Comparison of ENCODE assay signal across 13 cellular contexts in genomic region chr18:12890500-12890899, GRCh38. TPM values are rescaled to one million over a fixed set of nuclear protein-coding genes. Genes with fewer than 3 reads are reported as not detected.
DNase-seq lines count a peak whose midpoint lies in the region; ATAC-seq and TF ChIP-seq lines count a peak whose summit lies in the region.
"Had no signal": no experiment of that assay in that cellular context is flagged by ENCODE, and none has a peak within 500 bp of the region (broad histone marks: within the 10 kb centered on the region; RNA-seq: fewer than 3 reads in every experiment).

No MANE protein-coding gene starts in this region.

- H4K20me1 ChIP-seq in H9 (ENCODE audit: control insufficient read depth, insufficient read depth, insufficient read length), result no peaks in the 10 kb centered on the region

- H2BK12ac ChIP-seq in H9 (ENCODE audit: insufficient read length, low read depth, low read length), result no peak overlapping the region

- no peaks in the 10 kb centered on the region for H3K79me2 ChIP-seq in H9 (ENCODE audit: insufficient read depth, low read length)

- H3K79me1 ChIP-seq in H9 (ENCODE audit: insufficient read depth, low read depth, low read length, poor library complexity, severe bottlenecking), result no peaks in the 10 kb centered on the region

- BruUV-seq in Panc1 (replicated peaks; lab: Mats Ljungman, UMichigan), result no TSS peak

- no peak overlapping the region for H4K5ac ChIP-seq in H9 (ENCODE audit: insufficient read length, low read depth, low read length)

- no peak overlapping the region for H2BK5ac ChIP-seq in H9 (ENCODE audit: insufficient read length, low read length)

- H3K9me3 ChIP-seq in BE2C, result no peaks in the 10 kb centered on the region
- no peaks in the 10 kb centered on the region for H3K9me3 ChIP-seq in H9 (ENCODE audit: control insufficient read depth, low read depth, low read length)
- H3K9me3 ChIP-seq in Panc1 (ENCODE audit: control insufficient read depth, insufficient read depth, low read depth, low read length), result no peaks in the 10 kb centered on the region

- peaks cover 7 to 11% of the 10 kb centered on the region in 2 experiments for H3K4me1 Mint-ChIP-seq in H9
- H3K4me1 Mint-ChIP-seq in activated T-cell treated with anti-CD3 and anti-CD28 coated beads, Interleukin-2, amount 50 U/mL, for 4 hours (ENCODE audit: low read depth), result peaks cover 12% of the 10 kb centered on the region

- no peaks in the 10 kb centered on the region for H3K4me1 ChIP-seq in BE2C
- H3K4me1 ChIP-seq in H9 (ENCODE audit: insufficient read depth, low read length), result peaks cover 4% of the 10 kb centered on the region; the same call in 1 of the 2 replicates
- H3K4me1 ChIP-seq in Panc1 (ENCODE audit: control insufficient read depth, insufficient read depth, low read length), result no peaks in the 10 kb centered on the region

- H3K23me2 ChIP-seq in H9 (ENCODE audit: insufficient read length, low read depth, low read length, poor library complexity, severe bottlenecking), result no peaks in the 10 kb centered on the region

- no peak overlapping the region for H3K14ac ChIP-seq in H9 (ENCODE audit: insufficient read depth, low read length)

- H3K4me3 ChIP-seq in BE2C (ENCODE audit: low read depth, low read length), result no peak overlapping the region
- H3K4me3 ChIP-seq in Panc1 (ENCODE audit: low read depth in 2 of 2, low read length in 2 of 2), result no peak overlapping the region
- H3K4me3 ChIP-seq in fibroblast of mammary gland (ENCODE audit: control insufficient read depth, low read depth, low read length), result no peak overlapping the region

- H3K56ac ChIP-seq in H9 (ENCODE audit: insufficient read length, low read depth, low read length), result no peak overlapping the region

- H3K27ac ChIP-seq in H9 (ENCODE audit: insufficient read length, low read depth, low read length) (no peak overlapping the region), Panc1 (ENCODE audit: low read length) (no peak overlapping the region)

- no peak overlapping the region for H3K18ac ChIP-seq in H9 (ENCODE audit: insufficient read length, low read depth, low read length)

- CTCF ChIA-PET in Panc1 (lab: Charles Lee), result no interaction called here

- H3K9ac ChIP-seq in H9 (ENCODE audit: extremely low read depth, insufficient read length, low read length), result no peak overlapping the region

- no peak overlapping the region for H3K23ac ChIP-seq in H9 (ENCODE audit: insufficient read length, low read depth, low read length)

- in situ Hi-C loops in Panc1 (cut with HindIII; ENCODE audit: low pct_unique_long_range_greater_than_20kb, low sequenced_read_pairs), result no loop called here

- no peak overlapping the region for H3T11ph ChIP-seq in H9 (ENCODE audit: low read length)

- H3K27ac Mint-ChIP-seq in H9, result no peak overlapping the region
- H3K27ac Mint-ChIP-seq: memory B cell had no signal

- no peak overlapping the region for H2AFZ ChIP-seq in H9 (ENCODE audit: low read length)

- no peak overlapping the region for H4K91ac ChIP-seq in H9 (ENCODE audit: insufficient read length, low read depth, low read length)

- no peaks in the 10 kb centered on the region for H3K27me3 ChIP-seq in BE2C
- H3K27me3 ChIP-seq in H9 (ENCODE audit: insufficient read depth, low read length), result no peaks in the 10 kb centered on the region
- no peaks in the 10 kb centered on the region for H3K27me3 ChIP-seq in Panc1 (ENCODE audit: control insufficient read depth, insufficient read depth, low read length)

- no peak overlapping the region for H2BK120ac ChIP-seq in H9 (ENCODE audit: low read depth, low read length, poor library complexity, severe bottlenecking)

- intact Hi-C loops in Panc1 (cut with micrococcal nuclease; ENCODE audit: unreplicated experiment), result no loop called here

- no peak overlapping the region for H4K8ac ChIP-seq in H9 (replicated peaks; ENCODE audit: insufficient read length, low read depth, low read length)

- no CpG with 5 or more reads among the region's 4 CpGs for WGBS in H9 (ENCODE audit: extremely low coverage, insufficient read length, low lambda C conversion rate)

- H3K36me3 ChIP-seq in BE2C, result no peaks in the 10 kb centered on the region
- no peaks in the 10 kb centered on the region for H3K36me3 ChIP-seq in Panc1 (ENCODE audit: control insufficient read depth, insufficient read depth, low read length)

- H3K9me3 Mint-ChIP-seq in H9, result peaks cover 8 to 12% of the 10 kb centered on the region in 2 experiments
- no peaks in the 10 kb centered on the region for H3K9me3 Mint-ChIP-seq in activated T-cell treated with anti-CD3 and anti-CD28 coated beads, Interleukin-2, amount 50 U/mL, for 4 hours
- H3K9me3 Mint-ChIP-seq: memory B cell had no signal

- peak; percentile 30 for TF ChIP-seq CTCF in BE2C (IDR thresholded peaks at IDR 0.05; ENCODE audit: low read depth, low read length)
- peak; percentile 37; the same call in 2 of the 3 replicates for TF ChIP-seq CTCF in H9 (conservative IDR thresholded peaks at IDR 0.05)
- TF ChIP-seq CTCF in Panc1 (IDR thresholded peaks at IDR 0.05), result peak; percentile 25
- TF ChIP-seq CTCF in fibroblast of mammary gland (conservative IDR thresholded peaks at IDR 0.05; ENCODE audit: control insufficient read depth, insufficient read depth, low read depth, low read length), result peak; percentile 27

- H3K27me3 Mint-ChIP-seq in H9 (ENCODE audit: low read depth), result no peaks in the 10 kb centered on the region; the same call in 1 of the 2 replicates
- peaks cover 9% of the 10 kb centered on the region for H3K27me3 Mint-ChIP-seq in activated T-cell treated with anti-CD3 and anti-CD28 coated beads, Interleukin-2, amount 50 U/mL, for 4 hours (ENCODE audit: low read depth)

- DNase-seq in BE2C (no peak), H9 (no peak), Panc1 (ENCODE audit: low read depth, low spot score) (no peak), fibroblast of mammary gland (ENCODE audit: low read depth) (no peak), cerebellum (ENCODE audit: low spot score) (no peak), NCI-H1105 (lab: John Stamatoyannopoulos, UW) (no peak)
- DNase-seq in activated T-cell treated with anti-CD3 and anti-CD28 coated beads, Interleukin-2, amount 50 U/mL, for 48 hours, result no peak
- DNase-seq in activated T-cell treated with anti-CD3 and anti-CD28 coated beads, Interleukin-2, amount 50 U/mL, for 4 hours, result no peak
- DNase-seq: activated naive CD4-positive, alpha-beta T cell; DMS153; NCI-H1436 treated with DMSO at 0.1 percent for 48 hours; T-helper 2 cell had no signal

- ATAC-seq in Panc1, result peak; percentile 75; the same call in 1 of the 2 replicates
- ATAC-seq in activated T-cell treated with anti-CD3 and anti-CD28 coated beads, Interleukin-2, amount 50 U/mL, for 4 hours, result no peak

- H2AK5ac ChIP-seq in H9 (ENCODE audit: insufficient read length, low read length), result no peak overlapping the region

- H3K4me3 Mint-ChIP-seq in H9, result no peak overlapping the region
- no peak overlapping the region for H3K4me3 Mint-ChIP-seq in activated T-cell treated with anti-CD3 and anti-CD28 coated beads, Interleukin-2, amount 50 U/mL, for 4 hours
- H3K4me3 Mint-ChIP-seq: memory B cell had no signal

- POLR2A ChIA-PET in Panc1 (lab: Charles Lee), result no interaction called here

- peaks cover 3 to 16% (median 4%) of the 10 kb centered on the region in 3 experiments; a peak in 5 of 7 replicates for H3K36me3 Mint-ChIP-seq in H9 (ENCODE audit: insufficient read depth in 1 of 3, low read depth in 3 of 3)
- H3K36me3 Mint-ChIP-seq in activated T-cell treated with anti-CD3 and anti-CD28 coated beads, Interleukin-2, amount 50 U/mL, for 4 hours (ENCODE audit: insufficient read depth), result no peaks in the 10 kb centered on the region

- no peak overlapping the region for H2BK20ac ChIP-seq in H9 (ENCODE audit: low read depth, low read length, poor library complexity, severe bottlenecking)

- H3K4ac ChIP-seq in H9 (ENCODE audit: low read depth, low read length), result no peak overlapping the region

- no peak overlapping the region for H3K4me2 ChIP-seq in H9 (ENCODE audit: insufficient read depth, insufficient read length, low read length)

- H2BK15ac ChIP-seq in H9 (ENCODE audit: low read depth, low read length), result no peak overlapping the region

RNA-seq across cellular contexts. Expression of gene PTPN2, which starts 6.5 kb away (rescaled TPM):
- 10.7 TPM for polyA plus RNA-seq in BE2C (2012; ENCODE audit: insufficient read depth, insufficient read length, low read depth)
- 46.1 and 48.7 TPM in 2 replicates for total RNA-seq in H9 (2021)
- total RNA-seq in Panc1 (2021; ENCODE audit: unreplicated experiment), result 34.8 TPM
- 27.6 TPM for polyA plus RNA-seq in Panc1 (2012; ENCODE audit: insufficient read length)
- 10 to 100 TPM; 61.7 to 77.6 (median 65.2) TPM for total RNA-seq in activated T-cell treated with anti-CD3 and anti-CD28 coated beads, Interleukin-2, amount 50 U/mL, for 4 hours
- total RNA-seq in cerebellum, result 30.7 TPM

RNA-seq across cellular contexts. Expression of gene SEH1L, which starts 57.3 kb away (rescaled TPM):
- 22.0 TPM for polyA plus RNA-seq in BE2C (2012; ENCODE audit: insufficient read depth, insufficient read length, low read depth)
- 93.3 and 97.2 TPM in 2 replicates for total RNA-seq in H9 (2021)
- total RNA-seq in Panc1 (2021; ENCODE audit: unreplicated experiment), result 86.5 TPM
- 42.7 TPM for polyA plus RNA-seq in Panc1 (2012; ENCODE audit: insufficient read length)
- 100 to 1,000 TPM; 160 to 179 (median 174) TPM for total RNA-seq in activated T-cell treated with anti-CD3 and anti-CD28 coated beads, Interleukin-2, amount 50 U/mL, for 4 hours
- total RNA-seq in cerebellum, result 26.6 TPM
